In the genomic region with DNA sequence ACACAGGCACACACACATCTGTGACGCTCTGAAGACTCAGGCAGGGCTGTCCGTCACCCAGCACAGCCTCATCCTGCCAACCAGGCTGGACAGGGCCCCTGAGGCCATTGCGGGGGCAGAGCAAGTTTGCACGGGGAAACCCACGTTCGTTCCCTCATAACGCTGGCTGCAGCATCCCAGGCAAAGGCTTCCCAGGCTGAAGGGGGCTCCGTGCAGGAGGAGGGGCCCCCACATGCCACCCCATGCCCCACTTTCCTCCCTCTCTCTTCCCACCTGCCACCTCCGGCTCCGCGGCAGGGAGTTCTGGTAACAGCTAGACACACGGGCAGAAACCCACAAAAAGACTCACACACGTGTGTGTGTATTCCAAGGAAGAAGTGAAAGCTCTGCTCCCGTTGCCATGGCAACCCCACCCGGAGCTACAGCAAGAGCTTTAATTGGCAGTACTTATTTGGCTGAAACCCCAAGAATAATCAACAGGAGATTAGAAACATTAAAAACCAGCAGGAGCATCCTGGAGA, we compare ENCODE assay signal across 13 cellular contexts.
A peak's percentile ranks its signal among the peaks of the same experiment; 100 is the strongest.
DNase-seq lines count a peak whose midpoint lies in the region; ATAC-seq and TF ChIP-seq lines count a peak whose summit lies in the region.
"Had no signal": no experiment of that assay in that cellular context is flagged by ENCODE, and none has a peak within 500 bp of the region (broad histone marks: within the 10 kb centered on the region; RNA-seq: fewer than 3 reads in every experiment).

No MANE protein-coding gene starts in this region.

- no peaks in the 10 kb centered on the region for H3K4me1 ChIP-seq in right lobe of liver
- H3K4me1 ChIP-seq: breast epithelium, uterus had no signal

- no peaks in the 10 kb centered on the region for H3K27me3 ChIP-seq in right lobe of liver
- H3K27me3 ChIP-seq: uterus had no signal

- intact Hi-C loops in right lobe of liver (cut with DNase I) = loop anchor here (5.0 to 10.0 kb wide), 2 partner anchors 230 to 233 kb away; no protein-coding TSS in a partner anchor

- H3K4me3 Mint-ChIP-seq in activated T-cell treated with anti-CD3 and anti-CD28 coated beads, Interleukin-2, amount 50 U/mL, for 72 hours = no peak overlapping the region
- H3K4me3 Mint-ChIP-seq in type B pancreatic cell = peak overlapping the region; percentile 7
- H3K4me3 Mint-ChIP-seq: immature natural killer cell, naive B cell had no signal

- no peak overlapping the region for H3K4me3 ChIP-seq in right lobe of liver
- H3K4me3 ChIP-seq: uterus had no signal

- TF ChIP-seq CTCF in right lobe of liver (IDR thresholded peaks at IDR 0.05) (no peak), type B pancreatic cell (conservative IDR thresholded peaks at IDR 0.05) (no peak)

- H3K36me3 Mint-ChIP-seq in activated T-cell treated with anti-CD3 and anti-CD28 coated beads, Interleukin-2, amount 50 U/mL, for 72 hours (ENCODE audit: insufficient read depth in 2 of 2) = no peaks in the 10 kb centered on the region
- H3K36me3 Mint-ChIP-seq in type B pancreatic cell = no peaks in the 10 kb centered on the region
- H3K36me3 Mint-ChIP-seq: immature natural killer cell, naive B cell had no signal

- H3K27me3 Mint-ChIP-seq in activated T-cell treated with anti-CD3 and anti-CD28 coated beads, Interleukin-2, amount 50 U/mL, for 72 hours (ENCODE audit: low read depth) = peaks cover 15% of the 10 kb centered on the region
- H3K27me3 Mint-ChIP-seq in type B pancreatic cell = peaks cover 22% of the 10 kb centered on the region

- H3K36me3 ChIP-seq in right lobe of liver = no peaks in the 10 kb centered on the region
- H3K36me3 ChIP-seq: breast epithelium, uterus had no signal

- no peaks in the 10 kb centered on the region for H3K4me1 Mint-ChIP-seq in activated T-cell treated with anti-CD3 and anti-CD28 coated beads, Interleukin-2, amount 50 U/mL, for 72 hours (ENCODE audit: low read depth)
- peaks cover 11% of the 10 kb centered on the region for H3K4me1 Mint-ChIP-seq in type B pancreatic cell (ENCODE audit: unreplicated experiment)

- no peak for ATAC-seq in activated T-cell treated with anti-CD3 and anti-CD28 coated beads, Interleukin-2, amount 50 U/mL, for 72 hours (replicated peaks in 1 of 2)
- ATAC-seq in right lobe of liver (no peak), HG03457 (IDR thresholded peaks at IDR 0.05; ENCODE audit: unreplicated experiment) (no peak), GM21723 (IDR thresholded peaks at IDR 0.05; ENCODE audit: unreplicated experiment) (no peak)

- H3K9me3 ChIP-seq in right lobe of liver = no peaks in the 10 kb centered on the region
- H3K9me3 ChIP-seq: breast epithelium, uterus had no signal

- H3K9me3 Mint-ChIP-seq in activated T-cell treated with anti-CD3 and anti-CD28 coated beads, Interleukin-2, amount 50 U/mL, for 72 hours = no peaks in the 10 kb centered on the region
- H3K9me3 Mint-ChIP-seq in type B pancreatic cell = no peaks in the 10 kb centered on the region
- H3K9me3 Mint-ChIP-seq: activated T-helper 2 cell treated with anti-CD3 and anti-CD28 coated beads, Interferon-gamma antibody, Interleukin-2, Interleukin-4, amounts not matched to agents 10 μg/mL and 5 μg/mL and 100 μg/mL, durations not matched to agents 14 hours and 24 hours and 36 hours; immature natural killer cell had no signal

- WGBS in right lobe of liver (ENCODE audit: insufficient coverage, low coverage, low lambda C conversion rate, missing lambda C conversion rate) = 7% methylated on average over 5 of the region's 15 CpGs

- TF ChIP-seq POLR2A in right lobe of liver (IDR thresholded peaks at IDR 0.05) = no peak

- no peak overlapping the region for H3K27ac Mint-ChIP-seq in activated T-cell treated with anti-CD3 and anti-CD28 coated beads, Interleukin-2, amount 50 U/mL, for 72 hours
- no peak overlapping the region for H3K27ac Mint-ChIP-seq in type B pancreatic cell
- H3K27ac Mint-ChIP-seq: activated T-helper 2 cell treated with anti-CD3 and anti-CD28 coated beads, Interferon-gamma antibody, Interleukin-2, Interleukin-4, amounts not matched to agents 10 μg/mL and 5 μg/mL and 100 μg/mL, durations not matched to agents 14 hours and 24 hours and 36 hours; immature natural killer cell; naive B cell had no signal

- peak; percentile 10 for DNase-seq in activated T-cell treated with anti-CD3 and anti-CD28 coated beads, Interleukin-2, amount 50 U/mL, for 1 hour
- no peak for DNase-seq in activated T-cell treated with anti-CD3 and anti-CD28 coated beads, Interleukin-2, amount 50 U/mL, for 72 hours
- peak in 49 of 58 donors; percentile 21 to 86 (median 55) for DNase-seq in anterior cingulate cortex (lab: John Stamatoyannopoulos, UW)
- DNase-seq in right lobe of liver = peak; percentile 4 to 42 (median 18)
- DNase-seq in type B pancreatic cell (ENCODE audit: extremely low spot score, unreplicated experiment) = no peak
- no peak for DNase-seq in HUDEP-2 (lab: John Stamatoyannopoulos, UW; ENCODE audit: unreplicated experiment in 76 of 76)

- no peak overlapping the region for H3K27ac ChIP-seq in right lobe of liver
- H3K27ac ChIP-seq: breast epithelium, uterus had no signal

Comparison
In these comparisons a context has a peak if more than half of its experiments do, and no peak if none do; other contexts are left out.
1. DNase-seq: peak in activated T-cell treated with anti-CD3 and anti-CD28 coated beads, Interleukin-2, amount 50 U/mL, for 1 hour (single experiment), anterior cingulate cortex (49 of 58) and right lobe of liver (3 of 3); none in activated T-cell treated with anti-CD3 and anti-CD28 coated beads, Interleukin-2, amount 50 U/mL, for 72 hours (0 of 2), type B pancreatic cell (single experiment) and HUDEP-2 (0 of 76).